ENCODE assay signal across 17 cellular contexts in the genomic region with DNA sequence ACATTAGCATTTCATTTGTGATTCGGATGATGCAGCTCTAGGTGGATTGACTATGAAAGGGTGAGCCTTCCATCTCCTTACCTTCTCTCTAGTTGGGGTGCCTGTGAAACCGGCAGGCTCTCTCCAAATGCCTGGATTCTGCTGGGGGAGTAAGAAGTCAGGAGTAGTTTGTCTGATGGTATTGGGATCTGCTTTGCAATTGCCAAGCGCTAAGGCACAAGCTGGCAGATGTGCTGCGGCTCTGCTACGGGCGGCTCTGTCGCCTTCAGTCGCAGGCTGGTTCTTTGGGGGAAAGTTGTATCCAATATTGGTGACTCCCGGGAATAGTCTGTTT. TPM values are rescaled to one million over a fixed set of nuclear protein-coding genes. Genes with fewer than 3 reads are reported as not detected.
DNase-seq lines count a peak whose midpoint lies in the region; ATAC-seq and TF ChIP-seq lines count a peak whose summit lies in the region.
"Had no signal": no experiment of that assay in that cellular context is flagged by ENCODE, and none has a peak within 500 bp of the region (broad histone marks: within the 10 kb centered on the region; RNA-seq: fewer than 3 reads in every experiment).

No MANE protein-coding gene starts in this region.

- no peak overlapping the region for H3K4me3 Mint-ChIP-seq in activated T-cell treated with anti-CD3 and anti-CD28 coated beads, Interleukin-2, amount 50 U/mL, for 72 hours
- H3K4me3 Mint-ChIP-seq: stimulated activated memory B cell treated with anti-CD40 and anti-IgM and Interleukin-4, amounts not matched to agents 10 μg/mL and 1 μg/mL and 100 μg/mL, for 72 hours had no signal

- no peak overlapping the region for H3K18ac ChIP-seq in trophoblast cell (ENCODE audit: low read length)

- no peaks in the 10 kb centered on the region for H3K79me2 ChIP-seq in trophoblast cell (ENCODE audit: control insufficient read depth, insufficient read depth, low read length, poor library complexity)

- H3K4ac ChIP-seq in trophoblast cell (ENCODE audit: low read depth, low read length) = no peak overlapping the region

- H3K9me3 Mint-ChIP-seq in activated T-cell treated with anti-CD3 and anti-CD28 coated beads, Interleukin-2, amount 50 U/mL, for 72 hours = no peaks in the 10 kb centered on the region
- H3K9me3 Mint-ChIP-seq: stimulated activated memory B cell treated with anti-CD40 and anti-IgM and Interleukin-4, amounts not matched to agents 10 μg/mL and 1 μg/mL and 100 μg/mL, for 72 hours had no signal

- peaks cover 60% of the 10 kb centered on the region for H3K4me1 ChIP-seq in HUES48 (ENCODE audit: control insufficient read depth, insufficient read depth, low read length)
- no peaks in the 10 kb centered on the region; the same call in 1 of the 2 replicates for H3K4me1 ChIP-seq in iPS DF 6.9 (ENCODE audit: control insufficient read depth, insufficient read depth, low read length)
- peaks cover 0 to 2% of the 10 kb centered on the region in 2 experiments for H3K4me1 ChIP-seq in trophoblast cell (ENCODE audit: control insufficient read depth in 1 of 2, insufficient read depth in 2 of 2, low read length in 2 of 2)
- H3K4me1 ChIP-seq in adrenal gland (replicated peaks in 1 of 2) = no peaks in the 10 kb centered on the region
- H3K4me1 ChIP-seq: BE2C had no signal

- no peak overlapping the region for H3K23ac ChIP-seq in trophoblast cell (ENCODE audit: low read length)

- no peak for TF ChIP-seq POLR2A in adrenal gland (IDR thresholded peaks at IDR 0.05)

- H4K12ac ChIP-seq in trophoblast cell (ENCODE audit: low read depth, low read length) = no peak overlapping the region

- H3K27ac Mint-ChIP-seq in activated T-cell treated with anti-CD3 and anti-CD28 coated beads, Interleukin-2, amount 50 U/mL, for 72 hours = no peak overlapping the region
- H3K27ac Mint-ChIP-seq: activated naive CD4-positive, alpha-beta T cell treated with anti-CD3 and anti-CD28 coated beads, Interleukin-2, amount 50 U/mL, for 72 hours; stimulated activated memory B cell treated with anti-CD40 and anti-IgM and Interleukin-4, amounts not matched to agents 10 μg/mL and 1 μg/mL and 100 μg/mL, for 72 hours had no signal

- DNase-seq in NCI-H748 treated with DMSO at 0.1 percent for 48 hours (lab: John Stamatoyannopoulos, UW) (peak; percentile 82), iPS DF 6.9 (ENCODE audit: low read depth, low spot score) (peak; percentile 79), trophoblast cell (no peak), adrenal gland (no peak), brain microvascular endothelial cell (no peak)
- DNase-seq in activated T-cell treated with anti-CD3 and anti-CD28 coated beads, Interleukin-2, amount 50 U/mL, for 72 hours = no peak
- DNase-seq: BE2C; DMS53; esophagus squamous epithelium; mucosa of descending colon; NCI-H1694; stimulated activated CD4-positive, alpha-beta T cell treated with anti-CD3 and anti-CD28 coated beads, Interleukin-4, amount 100 ng/mL, for 24 hours had no signal

- no peak overlapping the region for H2BK12ac ChIP-seq in trophoblast cell (ENCODE audit: low read length)

- intact Hi-C loops in adrenal gland (cut with DNase I) = no loop called here

- no peak overlapping the region for H2BK120ac ChIP-seq in trophoblast cell (ENCODE audit: insufficient read depth, low read length, poor library complexity)

- H3K27me3 ChIP-seq in HUES48 (ENCODE audit: control insufficient read depth, insufficient read depth, low read length) = peaks cover 11% of the 10 kb centered on the region
- H3K27me3 ChIP-seq in iPS DF 6.9 (ENCODE audit: control insufficient read depth, insufficient read depth, low read length) = no peaks in the 10 kb centered on the region
- peaks cover 10% of the 10 kb centered on the region for H3K27me3 ChIP-seq in trophoblast cell (ENCODE audit: insufficient read depth, low read length)
- H3K27me3 ChIP-seq in adrenal gland = no peaks in the 10 kb centered on the region
- H3K27me3 ChIP-seq in brain microvascular endothelial cell (replicated peaks) = peaks cover 3% of the 10 kb centered on the region

- peak overlapping the region; percentile 4 for H3K4me2 ChIP-seq in trophoblast cell (ENCODE audit: low read length)

- H2AFZ ChIP-seq in trophoblast cell (ENCODE audit: insufficient read depth, low read length, poor library complexity) = no peak overlapping the region

- peak overlapping the region; percentile 79 for H3K4me3 ChIP-seq in HUES48 (ENCODE audit: low read depth, low read length)
- H3K4me3 ChIP-seq in iPS DF 6.9 (ENCODE audit: low read length) = peak overlapping the region; percentile 81; the same call in 1 of the 2 replicates
- no peak overlapping the region for H3K4me3 ChIP-seq in trophoblast cell (ENCODE audit: low read depth, low read length)
- no peak overlapping the region for H3K4me3 ChIP-seq in adrenal gland
- H3K4me3 ChIP-seq in brain microvascular endothelial cell (ENCODE audit: low read depth, low read length) = no peak overlapping the region
- H3K4me3 ChIP-seq: esophagus squamous epithelium, mucosa of descending colon had no signal

- H3K9me3 ChIP-seq in HUES48 (ENCODE audit: control insufficient read depth, insufficient read depth, low read length) (no peaks in the 10 kb centered on the region), iPS DF 6.9 (ENCODE audit: control insufficient read depth, insufficient read depth, low read length) (no peaks in the 10 kb centered on the region), trophoblast cell (ENCODE audit: insufficient read depth, low read depth, low read length) (no peaks in the 10 kb centered on the region), adrenal gland (replicated peaks in 1 of 3) (no peaks in the 10 kb centered on the region)
- H3K9me3 ChIP-seq: BE2C, esophagus squamous epithelium, mucosa of descending colon had no signal

- no peaks in the 10 kb centered on the region for H3K36me3 Mint-ChIP-seq in activated T-cell treated with anti-CD3 and anti-CD28 coated beads, Interleukin-2, amount 50 U/mL, for 72 hours (ENCODE audit: insufficient read depth in 2 of 2)
- H3K36me3 Mint-ChIP-seq: stimulated activated memory B cell treated with anti-CD40 and anti-IgM and Interleukin-4, amounts not matched to agents 10 μg/mL and 1 μg/mL and 100 μg/mL, for 72 hours had no signal

- H3K4me1 Mint-ChIP-seq in activated T-cell treated with anti-CD3 and anti-CD28 coated beads, Interleukin-2, amount 50 U/mL, for 72 hours (ENCODE audit: low read depth) = no peaks in the 10 kb centered on the region

- peaks cover 47% of the 10 kb centered on the region for H3K27me3 Mint-ChIP-seq in activated T-cell treated with anti-CD3 and anti-CD28 coated beads, Interleukin-2, amount 50 U/mL, for 72 hours (ENCODE audit: low read depth)

- no peak overlapping the region for H4K91ac ChIP-seq in trophoblast cell (ENCODE audit: low read depth, low read length)

- no peaks in the 10 kb centered on the region for H3K79me1 ChIP-seq in trophoblast cell (ENCODE audit: low read length)

- H4K8ac ChIP-seq in trophoblast cell (ENCODE audit: low read depth, low read length) = no peak overlapping the region

- in situ Hi-C loops in brain microvascular endothelial cell (cut with HindIII; ENCODE audit: low pct_ligation_motif_present, low sequenced_read_pairs) = no loop called here

- H3K36me3 ChIP-seq in HUES48 (ENCODE audit: control insufficient read depth, insufficient read depth, low read length) = no peaks in the 10 kb centered on the region
- H3K36me3 ChIP-seq in iPS DF 6.9 (ENCODE audit: control insufficient read depth, insufficient read depth, low read length) = no peaks in the 10 kb centered on the region
- H3K36me3 ChIP-seq in trophoblast cell (ENCODE audit: control insufficient read depth in 1 of 2, insufficient read depth in 2 of 2, low read length in 2 of 2) = no peaks in the 10 kb centered on the region
- no peaks in the 10 kb centered on the region for H3K36me3 ChIP-seq in adrenal gland (replicated peaks in 1 of 2)
- no peaks in the 10 kb centered on the region for H3K36me3 ChIP-seq in brain microvascular endothelial cell (replicated peaks)
- H3K36me3 ChIP-seq: BE2C, esophagus squamous epithelium had no signal

- TF ChIP-seq CTCF in adrenal gland (IDR thresholded peaks at IDR 0.05) (no peak), brain microvascular endothelial cell (IDR thresholded peaks at IDR 0.05; ENCODE audit: low read depth, low read length, missing control alignments) (no peak)

- H2BK5ac ChIP-seq in trophoblast cell (ENCODE audit: low read depth, low read length, poor library complexity) = no peak overlapping the region

- no peak for ATAC-seq in activated T-cell treated with anti-CD3 and anti-CD28 coated beads, Interleukin-2, amount 50 U/mL, for 72 hours (replicated peaks in 1 of 2)
- ATAC-seq: activated naive CD4-positive, alpha-beta T cell treated with anti-CD3 and anti-CD28 coated beads, Interleukin-2, amount 50 U/mL, for 72 hours; mucosa of descending colon; SK-N-SH treated with all-trans-retinoic acid at 6 μM for 48 hours; stimulated activated memory B cell treated with anti-CD40 and anti-IgM and Interleukin-4, amounts not matched to agents 10 μg/mL and 1 μg/mL and 100 μg/mL, for 72 hours had no signal

- H3K9ac ChIP-seq in HUES48 (ENCODE audit: low read depth, low read length) (peak overlapping the region; percentile 65), trophoblast cell (ENCODE audit: low read length) (no peak overlapping the region)

- no peak overlapping the region for H2AK5ac ChIP-seq in trophoblast cell (ENCODE audit: low read length)

- H3K27ac ChIP-seq in HUES48 (ENCODE audit: low read depth, low read length) (peak overlapping the region; percentile 96), iPS DF 6.9 (ENCODE audit: low read length) (peak overlapping the region; percentile 78), trophoblast cell (ENCODE audit: low read depth, low read length) (no peak overlapping the region), adrenal gland (no peak overlapping the region), brain microvascular endothelial cell (no peak overlapping the region)
- H3K27ac ChIP-seq: esophagus squamous epithelium had no signal

- no peak overlapping the region for H3K14ac ChIP-seq in trophoblast cell (ENCODE audit: low read length)

- no CpG with 5 or more reads among the region's 9 CpGs for WGBS in iPS DF 6.9 (ENCODE audit: insufficient coverage, insufficient read length)
- no CpG with 5 or more reads among the region's 9 CpGs for WGBS in trophoblast cell (ENCODE audit: extremely low coverage, insufficient coverage, insufficient read length)
- 39 to 46% (median 44%) methylated on average over 6 to 9 of the region's 9 CpGs for WGBS in adrenal gland, 4 donors

RNA-seq across cellular contexts. Expression of a gene that starts 2.4 kb away (rescaled TPM):
- 0.11 and 0.22 TPM in 2 replicates for polyA plus RNA-seq in trophoblast cell (2013)
- not detected for total RNA-seq in activated T-cell treated with anti-CD3 and anti-CD28 coated beads, Interleukin-2, amount 50 U/mL, for 72 hours
- total RNA-seq in adrenal gland = 1 to 10 TPM in 4 of 8 donors, under 1 TPM in 2, not detected in 2; 0.22 to 10.0 (median 3.7) TPM
- polyA plus RNA-seq in adrenal gland = 1 to 10 TPM in 2 of 3 donors, under 1 TPM in 1; 0.35 to 7.1 (median 1.1) TPM
- total RNA-seq: activated naive CD4-positive, alpha-beta T cell treated with anti-CD3 and anti-CD28 coated beads, Interleukin-2, amount 50 U/mL, for 72 hours; chondrocyte had no signal

Comparison
In these comparisons a context has a peak if more than half of its experiments do, and no peak if none do; other contexts are left out.
1. H3K27ac ChIP-seq: peak in HUES48 (single experiment) and iPS DF 6.9 (single experiment); none in trophoblast cell (single experiment), adrenal gland (0 of 5) and brain microvascular endothelial cell (single experiment).
2. H3K4me3 ChIP-seq: peak in HUES48 (single experiment) and iPS DF 6.9 (single experiment); none in trophoblast cell (single experiment), adrenal gland (0 of 4) and brain microvascular endothelial cell (single experiment).
3. DNase-seq: peak in NCI-H748 treated with DMSO at 0.1 percent for 48 hours (single experiment) and iPS DF 6.9 (single experiment); none in trophoblast cell (0 of 2), activated T-cell treated with anti-CD3 and anti-CD28 coated beads, Interleukin-2, amount 50 U/mL, for 72 hours (0 of 2), adrenal gland (0 of 7) and brain microvascular endothelial cell (single experiment).